ENCODE assay signal across 1 cellular context in the genomic region with DNA sequence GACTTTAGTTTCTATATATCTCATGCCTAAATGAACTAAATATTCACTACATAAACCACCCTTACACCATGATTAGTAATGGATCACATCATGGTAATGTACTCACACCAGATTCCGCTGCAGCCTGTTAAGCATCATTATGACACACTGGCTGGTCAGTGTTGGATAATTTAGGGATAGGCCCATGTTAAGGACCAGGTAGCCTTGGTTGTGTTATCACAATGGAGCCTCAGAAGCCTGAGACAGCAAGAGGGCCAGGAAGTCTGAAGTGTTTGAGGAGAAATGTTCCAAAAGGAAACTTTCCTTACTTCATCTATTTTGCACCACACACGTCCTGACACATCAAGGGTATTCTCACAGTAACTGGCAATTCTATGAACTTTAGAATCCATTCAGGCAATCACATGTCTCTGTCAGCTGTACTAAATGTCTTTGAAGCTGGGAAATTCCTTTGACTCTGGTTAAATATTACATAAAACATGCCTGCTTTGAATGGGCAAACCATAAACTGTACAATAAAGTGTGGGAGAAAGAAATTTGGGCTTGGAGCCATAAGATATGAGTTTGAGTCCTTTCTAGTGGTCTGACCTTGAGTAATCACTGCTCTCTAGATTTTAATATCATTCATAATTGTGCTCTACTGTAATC.
TF ChIP-seq lines count a peak whose summit lies in the region.

No MANE protein-coding gene starts in this region.

TF ChIP-seq in HepG2, 621 proteins besides CTCF, POLR2A, EP300 and RAD21 (continued from another document and continues in another):
- TF ChIP-seq, protein P1, sequence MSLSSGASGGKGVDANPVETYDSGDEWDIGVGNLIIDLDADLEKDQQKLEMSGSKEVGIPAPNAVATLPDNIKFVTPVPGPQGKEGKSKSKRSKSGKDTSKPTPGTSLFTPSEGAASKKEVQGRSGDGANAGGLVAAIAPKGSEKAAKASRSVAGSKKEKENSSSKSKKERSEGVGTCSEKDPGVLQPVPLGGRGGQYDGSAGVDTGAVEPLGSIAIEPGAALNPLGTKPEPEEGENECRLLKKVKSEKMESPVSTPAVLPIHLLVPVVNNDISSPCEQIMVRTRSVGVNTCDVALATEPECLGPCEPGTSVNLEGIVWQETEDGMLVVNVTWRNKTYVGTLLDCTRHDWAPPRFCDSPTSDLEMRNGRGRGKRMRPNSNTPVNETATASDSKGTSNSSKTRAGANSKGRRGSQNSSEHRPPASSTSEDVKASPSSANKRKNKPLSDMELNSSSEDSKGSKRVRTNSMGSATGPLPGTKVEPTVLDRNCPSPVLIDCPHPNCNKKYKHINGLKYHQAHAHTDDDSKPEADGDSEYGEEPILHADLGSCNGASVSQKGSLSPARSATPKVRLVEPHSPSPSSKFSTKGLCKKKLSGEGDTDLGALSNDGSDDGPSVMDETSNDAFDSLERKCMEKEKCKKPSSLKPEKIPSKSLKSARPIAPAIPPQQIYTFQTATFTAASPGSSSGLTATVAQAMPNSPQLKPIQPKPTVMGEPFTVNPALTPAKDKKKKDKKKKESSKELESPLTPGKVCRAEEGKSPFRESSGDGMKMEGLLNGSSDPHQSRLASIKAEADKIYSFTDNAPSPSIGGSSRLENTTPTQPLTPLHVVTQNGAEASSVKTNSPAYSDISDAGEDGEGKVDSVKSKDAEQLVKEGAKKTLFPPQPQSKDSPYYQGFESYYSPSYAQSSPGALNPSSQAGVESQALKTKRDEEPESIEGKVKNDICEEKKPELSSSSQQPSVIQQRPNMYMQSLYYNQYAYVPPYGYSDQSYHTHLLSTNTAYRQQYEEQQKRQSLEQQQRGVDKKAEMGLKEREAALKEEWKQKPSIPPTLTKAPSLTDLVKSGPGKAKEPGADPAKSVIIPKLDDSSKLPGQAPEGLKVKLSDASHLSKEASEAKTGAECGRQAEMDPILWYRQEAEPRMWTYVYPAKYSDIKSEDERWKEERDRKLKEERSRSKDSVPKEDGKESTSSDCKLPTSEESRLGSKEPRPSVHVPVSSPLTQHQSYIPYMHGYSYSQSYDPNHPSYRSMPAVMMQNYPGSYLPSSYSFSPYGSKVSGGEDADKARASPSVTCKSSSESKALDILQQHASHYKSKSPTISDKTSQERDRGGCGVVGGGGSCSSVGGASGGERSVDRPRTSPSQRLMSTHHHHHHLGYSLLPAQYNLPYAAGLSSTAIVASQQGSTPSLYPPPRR (CRISPR knock-in tag; IDR thresholded peaks at IDR 0.05; ENCODE audit: borderline replicate concordance) = no peak; the same call in 1 of the 2 replicates
- TF ChIP-seq FOSL2 (CRISPR knock-in tag; IDR thresholded peaks at IDR 0.05) (peak; percentile 56), ZNF501 (CRISPR knock-in tag; IDR thresholded peaks at IDR 0.05) (no peak), THAP11 (CRISPR knock-in tag; IDR thresholded peaks at IDR 0.05) (peak; percentile 32), SP1 (IDR thresholded peaks at IDR 0.05) (no peak), SP1 (CRISPR knock-in tag; IDR thresholded peaks at IDR 0.05) (no peak), ZIK1 (CRISPR knock-in tag; IDR thresholded peaks at IDR 0.05; ENCODE audit: borderline replicate concordance, low read depth) (no peak), TAF1 (CRISPR knock-in tag; IDR thresholded peaks at IDR 0.05) (no peak), RBFOX2 (IDR thresholded peaks at IDR 0.05; ENCODE audit: low read depth, low read length) (peak; percentile 48; the same call in 1 of the 2 replicates), NFE2L1 (CRISPR knock-in tag; IDR thresholded peaks at IDR 0.05; ENCODE audit: borderline replicate concordance) (no peak), ARNT2 (CRISPR knock-in tag; IDR thresholded peaks at IDR 0.05; ENCODE audit: low read depth) (no peak), SMAD3 (CRISPR knock-in tag; IDR thresholded peaks at IDR 0.05) (peak; percentile 71), ZNF720 (CRISPR knock-in tag; IDR thresholded peaks at IDR 0.05) (no peak), NFATC3 (CRISPR knock-in tag; IDR thresholded peaks at IDR 0.05) (no peak), NR3C1 (CRISPR knock-in tag; IDR thresholded peaks at IDR 0.05) (no peak), ZNF329 (CRISPR knock-in tag; IDR thresholded peaks at IDR 0.05; ENCODE audit: low read depth) (no peak), KDM5B (CRISPR knock-in tag; IDR thresholded peaks at IDR 0.05; ENCODE audit: borderline replicate concordance) (no peak), ZNF703 (CRISPR knock-in tag; IDR thresholded peaks at IDR 0.05; ENCODE audit: borderline replicate concordance) (no peak), PHB2 (IDR thresholded peaks at IDR 0.05; ENCODE audit: partially characterized antibody) (no peak), KLF9 (CRISPR knock-in tag; IDR thresholded peaks at IDR 0.05; ENCODE audit: low read depth) (no peak), ZNF761 (CRISPR knock-in tag; conservative IDR thresholded peaks at IDR 0.05) (no peak), NCOA5 (CRISPR knock-in tag; IDR thresholded peaks at IDR 0.05) (no peak), NFIB (CRISPR knock-in tag; IDR thresholded peaks at IDR 0.05; ENCODE audit: borderline replicate concordance) (no peak), CBX2 (IDR thresholded peaks at IDR 0.05; ENCODE audit: low read depth, low read length) (no peak), CBX2 (CRISPR knock-in tag; IDR thresholded peaks at IDR 0.05; ENCODE audit: low read depth) (no peak), FOXJ3 (CRISPR knock-in tag; IDR thresholded peaks at IDR 0.05; ENCODE audit: borderline replicate concordance) (peak; percentile 65; the same call in 1 of the 2 replicates), ZC3H4 (CRISPR knock-in tag; IDR thresholded peaks at IDR 0.05; ENCODE audit: borderline replicate concordance) (peak; percentile 58; the same call in 1 of the 2 replicates), TAF15 (IDR thresholded peaks at IDR 0.05; ENCODE audit: low read depth, low read length, poor library complexity, severe bottlenecking) (no peak), MED8 (CRISPR knock-in tag; IDR thresholded peaks at IDR 0.05; ENCODE audit: insufficient replicate concordance) (peak; percentile 74), ZKSCAN5 (CRISPR knock-in tag; IDR thresholded peaks at IDR 0.05) (no peak), ZNF549 (CRISPR knock-in tag; IDR thresholded peaks at IDR 0.05) (no peak), DNMT3B (CRISPR knock-in tag; conservative IDR thresholded peaks at IDR 0.05) (no peak)
- TF ChIP-seq, protein P2, sequence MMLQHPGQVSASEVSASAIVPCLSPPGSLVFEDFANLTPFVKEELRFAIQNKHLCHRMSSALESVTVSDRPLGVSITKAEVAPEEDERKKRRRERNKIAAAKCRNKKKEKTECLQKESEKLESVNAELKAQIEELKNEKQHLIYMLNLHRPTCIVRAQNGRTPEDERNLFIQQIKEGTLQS (CRISPR knock-in tag; IDR thresholded peaks at IDR 0.05) = no peak
- TF ChIP-seq, protein P3, sequence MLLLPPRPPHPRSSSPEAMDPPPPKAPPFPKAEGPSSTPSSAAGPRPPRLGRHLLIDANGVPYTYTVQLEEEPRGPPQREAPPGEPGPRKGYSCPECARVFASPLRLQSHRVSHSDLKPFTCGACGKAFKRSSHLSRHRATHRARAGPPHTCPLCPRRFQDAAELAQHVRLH (CRISPR knock-in tag; IDR thresholded peaks at IDR 0.05; ENCODE audit: borderline replicate concordance, low read depth) = no peak
- TF ChIP-seq, protein P4, sequence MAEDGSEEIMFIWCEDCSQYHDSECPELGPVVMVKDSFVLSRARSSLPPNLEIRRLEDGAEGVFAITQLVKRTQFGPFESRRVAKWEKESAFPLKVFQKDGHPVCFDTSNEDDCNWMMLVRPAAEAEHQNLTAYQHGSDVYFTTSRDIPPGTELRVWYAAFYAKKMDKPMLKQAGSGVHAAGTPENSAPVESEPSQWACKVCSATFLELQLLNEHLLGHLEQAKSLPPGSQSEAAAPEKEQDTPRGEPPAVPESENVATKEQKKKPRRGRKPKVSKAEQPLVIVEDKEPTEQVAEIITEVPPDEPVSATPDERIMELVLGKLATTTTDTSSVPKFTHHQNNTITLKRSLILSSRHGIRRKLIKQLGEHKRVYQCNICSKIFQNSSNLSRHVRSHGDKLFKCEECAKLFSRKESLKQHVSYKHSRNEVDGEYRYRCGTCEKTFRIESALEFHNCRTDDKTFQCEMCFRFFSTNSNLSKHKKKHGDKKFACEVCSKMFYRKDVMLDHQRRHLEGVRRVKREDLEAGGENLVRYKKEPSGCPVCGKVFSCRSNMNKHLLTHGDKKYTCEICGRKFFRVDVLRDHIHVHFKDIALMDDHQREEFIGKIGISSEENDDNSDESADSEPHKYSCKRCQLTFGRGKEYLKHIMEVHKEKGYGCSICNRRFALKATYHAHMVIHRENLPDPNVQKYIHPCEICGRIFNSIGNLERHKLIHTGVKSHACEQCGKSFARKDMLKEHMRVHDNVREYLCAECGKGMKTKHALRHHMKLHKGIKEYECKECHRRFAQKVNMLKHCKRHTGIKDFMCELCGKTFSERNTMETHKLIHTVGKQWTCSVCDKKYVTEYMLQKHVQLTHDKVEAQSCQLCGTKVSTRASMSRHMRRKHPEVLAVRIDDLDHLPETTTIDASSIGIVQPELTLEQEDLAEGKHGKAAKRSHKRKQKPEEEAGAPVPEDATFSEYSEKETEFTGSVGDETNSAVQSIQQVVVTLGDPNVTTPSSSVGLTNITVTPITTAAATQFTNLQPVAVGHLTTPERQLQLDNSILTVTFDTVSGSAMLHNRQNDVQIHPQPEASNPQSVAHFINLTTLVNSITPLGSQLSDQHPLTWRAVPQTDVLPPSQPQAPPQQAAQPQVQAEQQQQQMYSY (CRISPR knock-in tag; IDR thresholded peaks at IDR 0.05) = no peak
- TF ChIP-seq, protein P5, sequence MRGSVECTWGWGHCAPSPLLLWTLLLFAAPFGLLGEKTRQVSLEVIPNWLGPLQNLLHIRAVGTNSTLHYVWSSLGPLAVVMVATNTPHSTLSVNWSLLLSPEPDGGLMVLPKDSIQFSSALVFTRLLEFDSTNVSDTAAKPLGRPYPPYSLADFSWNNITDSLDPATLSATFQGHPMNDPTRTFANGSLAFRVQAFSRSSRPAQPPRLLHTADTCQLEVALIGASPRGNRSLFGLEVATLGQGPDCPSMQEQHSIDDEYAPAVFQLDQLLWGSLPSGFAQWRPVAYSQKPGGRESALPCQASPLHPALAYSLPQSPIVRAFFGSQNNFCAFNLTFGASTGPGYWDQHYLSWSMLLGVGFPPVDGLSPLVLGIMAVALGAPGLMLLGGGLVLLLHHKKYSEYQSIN (CRISPR knock-in tag; IDR thresholded peaks at IDR 0.05; ENCODE audit: borderline replicate concordance) = no peak
- TF ChIP-seq, protein P6, sequence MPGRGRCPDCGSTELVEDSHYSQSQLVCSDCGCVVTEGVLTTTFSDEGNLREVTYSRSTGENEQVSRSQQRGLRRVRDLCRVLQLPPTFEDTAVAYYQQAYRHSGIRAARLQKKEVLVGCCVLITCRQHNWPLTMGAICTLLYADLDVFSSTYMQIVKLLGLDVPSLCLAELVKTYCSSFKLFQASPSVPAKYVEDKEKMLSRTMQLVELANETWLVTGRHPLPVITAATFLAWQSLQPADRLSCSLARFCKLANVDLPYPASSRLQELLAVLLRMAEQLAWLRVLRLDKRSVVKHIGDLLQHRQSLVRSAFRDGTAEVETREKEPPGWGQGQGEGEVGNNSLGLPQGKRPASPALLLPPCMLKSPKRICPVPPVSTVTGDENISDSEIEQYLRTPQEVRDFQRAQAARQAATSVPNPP (CRISPR knock-in tag; IDR thresholded peaks at IDR 0.05) = no peak
- TF ChIP-seq, protein P7, sequence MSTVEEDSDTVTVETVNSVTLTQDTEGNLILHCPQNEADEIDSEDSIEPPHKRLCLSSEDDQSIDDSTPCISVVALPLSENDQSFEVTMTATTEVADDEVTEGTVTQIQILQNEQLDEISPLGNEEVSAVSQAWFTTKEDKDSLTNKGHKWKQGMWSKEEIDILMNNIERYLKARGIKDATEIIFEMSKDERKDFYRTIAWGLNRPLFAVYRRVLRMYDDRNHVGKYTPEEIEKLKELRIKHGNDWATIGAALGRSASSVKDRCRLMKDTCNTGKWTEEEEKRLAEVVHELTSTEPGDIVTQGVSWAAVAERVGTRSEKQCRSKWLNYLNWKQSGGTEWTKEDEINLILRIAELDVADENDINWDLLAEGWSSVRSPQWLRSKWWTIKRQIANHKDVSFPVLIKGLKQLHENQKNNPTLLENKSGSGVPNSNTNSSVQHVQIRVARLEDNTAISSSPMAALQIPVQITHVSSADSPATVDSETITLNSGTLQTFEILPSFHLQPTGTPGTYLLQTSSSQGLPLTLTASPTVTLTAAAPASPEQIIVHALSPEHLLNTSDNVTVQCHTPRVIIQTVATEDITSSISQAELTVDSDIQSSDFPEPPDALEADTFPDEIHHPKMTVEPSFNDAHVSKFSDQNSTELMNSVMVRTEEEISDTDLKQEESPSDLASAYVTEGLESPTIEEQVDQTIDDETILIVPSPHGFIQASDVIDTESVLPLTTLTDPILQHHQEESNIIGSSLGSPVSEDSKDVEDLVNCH (CRISPR knock-in tag; IDR thresholded peaks at IDR 0.05) = no peak
- TF ChIP-seq, protein P8, sequence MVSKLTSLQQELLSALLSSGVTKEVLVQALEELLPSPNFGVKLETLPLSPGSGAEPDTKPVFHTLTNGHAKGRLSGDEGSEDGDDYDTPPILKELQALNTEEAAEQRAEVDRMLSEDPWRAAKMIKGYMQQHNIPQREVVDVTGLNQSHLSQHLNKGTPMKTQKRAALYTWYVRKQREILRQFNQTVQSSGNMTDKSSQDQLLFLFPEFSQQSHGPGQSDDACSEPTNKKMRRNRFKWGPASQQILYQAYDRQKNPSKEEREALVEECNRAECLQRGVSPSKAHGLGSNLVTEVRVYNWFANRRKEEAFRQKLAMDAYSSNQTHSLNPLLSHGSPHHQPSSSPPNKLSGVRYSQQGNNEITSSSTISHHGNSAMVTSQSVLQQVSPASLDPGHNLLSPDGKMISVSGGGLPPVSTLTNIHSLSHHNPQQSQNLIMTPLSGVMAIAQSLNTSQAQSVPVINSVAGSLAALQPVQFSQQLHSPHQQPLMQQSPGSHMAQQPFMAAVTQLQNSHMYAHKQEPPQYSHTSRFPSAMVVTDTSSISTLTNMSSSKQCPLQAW (CRISPR knock-in tag; IDR thresholded peaks at IDR 0.05) = peak; percentile 88
- TF ChIP-seq, protein P9, sequence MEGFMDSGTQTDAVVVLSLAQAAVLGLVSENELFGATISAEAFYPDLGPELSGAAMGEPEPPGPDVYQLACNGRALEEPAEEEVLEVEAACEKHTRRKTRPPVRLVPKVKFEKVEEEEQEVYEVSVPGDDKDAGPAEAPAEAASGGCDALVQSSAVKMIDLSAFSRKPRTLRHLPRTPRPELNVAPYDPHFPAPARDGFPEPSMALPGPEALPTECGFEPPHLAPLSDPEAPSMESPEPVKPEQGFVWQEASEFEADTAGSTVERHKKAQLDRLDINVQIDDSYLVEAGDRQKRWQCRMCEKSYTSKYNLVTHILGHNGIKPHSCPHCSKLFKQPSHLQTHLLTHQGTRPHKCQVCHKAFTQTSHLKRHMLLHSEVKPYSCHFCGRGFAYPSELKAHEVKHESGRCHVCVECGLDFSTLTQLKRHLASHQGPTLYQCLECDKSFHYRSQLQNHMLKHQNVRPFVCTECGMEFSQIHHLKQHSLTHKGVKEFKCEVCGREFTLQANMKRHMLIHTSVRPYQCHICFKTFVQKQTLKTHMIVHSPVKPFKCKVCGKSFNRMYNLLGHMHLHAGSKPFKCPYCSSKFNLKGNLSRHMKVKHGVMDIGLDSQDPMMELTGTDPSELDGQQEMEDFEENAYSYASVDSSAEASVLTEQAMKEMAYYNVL (CRISPR knock-in tag; IDR thresholded peaks at IDR 0.05; ENCODE audit: borderline replicate concordance) = no peak
